ENCODE assay signal across 11 cellular contexts in the genomic region with DNA sequence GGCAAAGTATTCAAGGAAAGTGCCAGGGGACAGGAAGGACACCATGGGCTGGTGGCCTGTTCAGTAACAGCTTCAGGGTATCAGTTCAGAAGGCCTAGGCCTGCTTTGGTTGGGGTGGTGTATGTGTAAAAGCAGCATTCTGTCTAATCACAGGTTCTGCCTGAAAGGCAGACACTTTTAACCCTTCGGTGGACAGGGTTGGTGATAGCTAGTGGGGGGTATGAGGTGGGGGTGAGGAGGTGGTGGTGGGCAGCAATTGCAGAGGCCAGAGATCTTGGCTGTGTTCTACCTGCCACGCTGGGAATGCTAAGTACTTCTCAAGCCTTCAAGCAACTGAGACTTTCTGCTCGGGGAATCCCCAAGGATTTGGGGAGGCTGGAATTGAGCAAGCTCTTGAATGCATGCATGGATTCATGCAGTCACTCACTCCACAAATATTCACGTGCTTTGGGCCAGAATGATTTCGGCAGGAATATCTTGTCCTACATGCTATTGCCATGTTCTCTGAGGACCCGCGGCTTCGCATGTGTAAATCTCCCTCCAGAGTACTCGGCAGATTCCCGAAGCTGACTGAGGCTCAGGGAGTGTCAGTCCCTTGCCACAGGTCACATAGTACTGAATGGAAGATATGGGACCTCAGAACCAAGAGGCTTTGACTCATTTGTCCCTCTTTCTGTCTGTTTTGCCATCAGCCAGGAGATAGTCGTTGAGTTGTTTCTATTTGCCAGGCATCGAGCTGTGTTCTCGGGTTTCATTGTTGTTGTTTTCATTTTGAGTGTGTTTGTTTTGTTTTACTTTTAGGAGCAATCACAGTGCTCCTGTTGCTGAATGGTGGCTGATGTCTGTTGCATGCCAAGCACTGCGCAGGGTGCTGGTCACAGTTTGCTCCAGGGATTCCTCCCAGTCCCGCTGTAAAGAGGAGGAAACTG.
DNase-seq lines count a peak whose midpoint lies in the region; ATAC-seq and TF ChIP-seq lines count a peak whose summit lies in the region.
"Had no signal": no experiment of that assay in that cellular context is flagged by ENCODE, and none has a peak within 500 bp of the region (broad histone marks: within the 10 kb centered on the region; RNA-seq: fewer than 3 reads in every experiment).

No MANE protein-coding gene starts in this region.

- H3K9me3 Mint-ChIP-seq in activated CD8-positive, alpha-beta memory T cell treated with anti-CD3 and anti-CD28 coated beads, Interleukin-2, amount 10 ng/mL, durations not matched to agents 7 days and 5 days (ENCODE audit: low read depth), result no peaks in the 10 kb centered on the region
- no peaks in the 10 kb centered on the region for H3K9me3 Mint-ChIP-seq in activated T-helper 17 cell treated with anti-CD3 and anti-CD28 coated beads, Interleukin-2, amount 50 U/mL, for 72 hours
- H3K9me3 Mint-ChIP-seq: activated T-cell treated with anti-CD3 and anti-CD28 coated beads, Interleukin-2, amount 50 U/mL, for 4 hours had no signal

- no peak for DNase-seq in activated CD8-positive, alpha-beta memory T cell treated with anti-CD3 and anti-CD28 coated beads, Interleukin-2, amount 10 ng/mL, durations not matched to agents 7 days and 5 days
- DNase-seq in activated CD8-positive, alpha-beta memory T cell treated with anti-CD3 and anti-CD28 coated beads, Interleukin-2, amount 50 U/mL, for 4 hours, result no peak
- DNase-seq in right atrium auricular region (ENCODE audit: low spot score) (peak; percentile 84), suprapubic skin (ENCODE audit: low spot score in 2 of 2) (peak; percentile 84 to 85), SIG-M5 (lab: John Stamatoyannopoulos, UW) (no peak), GM10248 (ENCODE audit: extremely low spot score) (no peak)
- DNase-seq: activated T-cell treated with anti-CD3 and anti-CD28 coated beads, Interleukin-2, amount 50 U/mL, for 4 hours; NCI-H2081 treated with DMSO at 0.1 percent for 48 hours had no signal

- H3K36me3 Mint-ChIP-seq in activated CD8-positive, alpha-beta memory T cell treated with anti-CD3 and anti-CD28 coated beads, Interleukin-2, amount 10 ng/mL, durations not matched to agents 7 days and 5 days, result peaks cover 8% of the 10 kb centered on the region
- peaks cover 57% of the 10 kb centered on the region for H3K36me3 Mint-ChIP-seq in activated T-helper 17 cell treated with anti-CD3 and anti-CD28 coated beads, Interleukin-2, amount 50 U/mL, for 72 hours (ENCODE audit: low read depth)

- H3K27me3 ChIP-seq in right atrium auricular region, result no peaks in the 10 kb centered on the region
- H3K27me3 ChIP-seq in suprapubic skin, result no peaks in the 10 kb centered on the region

- H3K27ac ChIP-seq in right atrium auricular region (peak overlapping the region in 1 of 2 donors; percentile 18), suprapubic skin (peak overlapping the region; percentile 57)
- H3K27ac ChIP-seq: SK-N-MC had no signal

- H3K36me3 ChIP-seq in right atrium auricular region, result no peaks in the 10 kb centered on the region
- H3K36me3 ChIP-seq in suprapubic skin, result no peaks in the 10 kb centered on the region

- no peak overlapping the region for H3K4me3 Mint-ChIP-seq in activated CD8-positive, alpha-beta memory T cell treated with anti-CD3 and anti-CD28 coated beads, Interleukin-2, amount 10 ng/mL, durations not matched to agents 7 days and 5 days
- H3K4me3 Mint-ChIP-seq in activated T-helper 17 cell treated with anti-CD3 and anti-CD28 coated beads, Interleukin-2, amount 50 U/mL, for 72 hours, result peak overlapping the region; percentile 99
- H3K4me3 Mint-ChIP-seq: activated T-cell treated with anti-CD3 and anti-CD28 coated beads, Interleukin-2, amount 50 U/mL, for 4 hours had no signal

- H3K4me1 Mint-ChIP-seq in activated CD8-positive, alpha-beta memory T cell treated with anti-CD3 and anti-CD28 coated beads, Interleukin-2, amount 10 ng/mL, durations not matched to agents 7 days and 5 days, result peaks cover 89% of the 10 kb centered on the region
- peaks cover 76% of the 10 kb centered on the region for H3K4me1 Mint-ChIP-seq in activated T-helper 17 cell treated with anti-CD3 and anti-CD28 coated beads, Interleukin-2, amount 50 U/mL, for 72 hours

- H3K4me3 ChIP-seq in right atrium auricular region (no peak overlapping the region), suprapubic skin (no peak overlapping the region)
- H3K4me3 ChIP-seq: SK-N-MC had no signal

- POLR2A ChIA-PET in GM10248 (lab: Yijun Ruan, JAX), result interaction anchor here (0.8 kb wide), 1 partner anchor 9 kb away, joined by 3 read pairs; no protein-coding TSS in a partner anchor

- WGBS in suprapubic skin, result 40% methylated on average over 15 of the region's 15 CpGs

- no peak for TF ChIP-seq POLR2A in suprapubic skin (IDR thresholded peaks at IDR 0.05)

- no peak for ATAC-seq in activated CD8-positive, alpha-beta memory T cell treated with anti-CD3 and anti-CD28 coated beads, Interleukin-2, amount 10 ng/mL, durations not matched to agents 7 days and 5 days
- peak; percentile 55 for ATAC-seq in activated T-helper 17 cell treated with anti-CD3 and anti-CD28 coated beads, Interleukin-2, amount 50 U/mL, for 72 hours (replicated peaks)
- no peak for ATAC-seq in SK-N-SH treated with all-trans-retinoic acid at 6 μM for 48 hours
- ATAC-seq: activated T-cell treated with anti-CD3 and anti-CD28 coated beads, Interleukin-2, amount 50 U/mL, for 4 hours had no signal

- H3K27me3 Mint-ChIP-seq in activated CD8-positive, alpha-beta memory T cell treated with anti-CD3 and anti-CD28 coated beads, Interleukin-2, amount 10 ng/mL, durations not matched to agents 7 days and 5 days, result no peaks in the 10 kb centered on the region
- H3K27me3 Mint-ChIP-seq in activated T-helper 17 cell treated with anti-CD3 and anti-CD28 coated beads, Interleukin-2, amount 50 U/mL, for 72 hours, result no peaks in the 10 kb centered on the region

- peaks cover 0 to 86% of the 10 kb centered on the region in 2 donors for H3K4me1 ChIP-seq in right atrium auricular region
- H3K4me1 ChIP-seq in suprapubic skin, result peaks cover 84% of the 10 kb centered on the region

- TF ChIP-seq EP300 in suprapubic skin (IDR thresholded peaks at IDR 0.05), result no peak

- CTCF ChIA-PET in activated CD8-positive, alpha-beta memory T cell treated with anti-CD3 and anti-CD28 coated beads, Interleukin-2, amount 10 ng/mL, durations not matched to agents 7 days and 5 days (lab: Charles Lee), result interaction anchor here (0.8 to 1.6 kb wide), 4 partner anchors 10 to 109 kb away, joined by 3 to 4 read pairs (median 3); no protein-coding TSS in a partner anchor
- CTCF ChIA-PET in GM10248 (lab: Yijun Ruan, JAX), result interaction anchor here (1.5 kb wide), 1 partner anchor 17 kb away, joined by 3 read pairs; no protein-coding TSS in a partner anchor

- TF ChIP-seq CTCF in right atrium auricular region (IDR thresholded peaks at IDR 0.05), result no peak
- TF ChIP-seq CTCF in suprapubic skin (IDR thresholded peaks at IDR 0.05), result no peak
- no peak for TF ChIP-seq CTCF in GM10248 (IDR thresholded peaks at IDR 0.05; ENCODE audit: control extremely low read depth, extremely low read depth, low read depth, missing control alignments)

- H3K9me3 ChIP-seq in right atrium auricular region (no peaks in the 10 kb centered on the region), suprapubic skin (no peaks in the 10 kb centered on the region)

- peak overlapping the region; percentile 13 for H3K27ac Mint-ChIP-seq in activated CD8-positive, alpha-beta memory T cell treated with anti-CD3 and anti-CD28 coated beads, Interleukin-2, amount 10 ng/mL, durations not matched to agents 7 days and 5 days
- peak overlapping the region; percentile 99 for H3K27ac Mint-ChIP-seq in activated T-helper 17 cell treated with anti-CD3 and anti-CD28 coated beads, Interleukin-2, amount 50 U/mL, for 72 hours

TF ChIP-seq in SK-N-SH treated with all-trans-retinoic acid at 6 μM for 48 hours, 23 proteins besides CTCF, POLR2A, EP300 and RAD21:
- TF ChIP-seq GLIS3 (CRISPR knock-in tag; IDR thresholded peaks at IDR 0.05) (no peak), TOX (CRISPR knock-in tag; IDR thresholded peaks at IDR 0.05; ENCODE audit: borderline replicate concordance) (no peak), ZNF565 (CRISPR knock-in tag; conservative IDR thresholded peaks at IDR 0.05; ENCODE audit: low read depth) (no peak), ZNF8 (CRISPR knock-in tag; IDR thresholded peaks at IDR 0.05) (no peak), PPARA (CRISPR knock-in tag; IDR thresholded peaks at IDR 0.05; ENCODE audit: borderline replicate concordance) (no peak), ZFP30 (CRISPR knock-in tag; IDR thresholded peaks at IDR 0.05) (no peak), TCF4 (CRISPR knock-in tag; IDR thresholded peaks at IDR 0.05; ENCODE audit: borderline replicate concordance) (no peak), BACH2 (CRISPR knock-in tag; IDR thresholded peaks at IDR 0.05; ENCODE audit: borderline replicate concordance) (no peak), SNAI2 (CRISPR knock-in tag; IDR thresholded peaks at IDR 0.05) (no peak), ESRRG (CRISPR knock-in tag; IDR thresholded peaks at IDR 0.05) (no peak), CSDC2 (CRISPR knock-in tag; IDR thresholded peaks at IDR 0.05) (no peak)
- TF ChIP-seq, protein P1, sequence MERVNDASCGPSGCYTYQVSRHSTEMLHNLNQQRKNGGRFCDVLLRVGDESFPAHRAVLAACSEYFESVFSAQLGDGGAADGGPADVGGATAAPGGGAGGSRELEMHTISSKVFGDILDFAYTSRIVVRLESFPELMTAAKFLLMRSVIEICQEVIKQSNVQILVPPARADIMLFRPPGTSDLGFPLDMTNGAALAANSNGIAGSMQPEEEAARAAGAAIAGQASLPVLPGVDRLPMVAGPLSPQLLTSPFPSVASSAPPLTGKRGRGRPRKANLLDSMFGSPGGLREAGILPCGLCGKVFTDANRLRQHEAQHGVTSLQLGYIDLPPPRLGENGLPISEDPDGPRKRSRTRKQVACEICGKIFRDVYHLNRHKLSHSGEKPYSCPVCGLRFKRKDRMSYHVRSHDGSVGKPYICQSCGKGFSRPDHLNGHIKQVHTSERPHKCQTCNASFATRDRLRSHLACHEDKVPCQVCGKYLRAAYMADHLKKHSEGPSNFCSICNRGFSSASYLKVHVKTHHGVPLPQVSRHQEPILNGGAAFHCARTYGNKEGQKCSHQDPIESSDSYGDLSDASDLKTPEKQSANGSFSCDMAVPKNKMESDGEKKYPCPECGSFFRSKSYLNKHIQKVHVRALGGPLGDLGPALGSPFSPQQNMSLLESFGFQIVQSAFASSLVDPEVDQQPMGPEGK (CRISPR knock-in tag; IDR thresholded peaks at IDR 0.05; ENCODE audit: borderline replicate concordance), result no peak

Comparison
In these comparisons a context has a peak if more than half of its experiments do, and no peak if none do; other contexts are left out.
1. DNase-seq: peak in right atrium auricular region (single experiment) and suprapubic skin (2 of 2); none in activated CD8-positive, alpha-beta memory T cell treated with anti-CD3 and anti-CD28 coated beads, Interleukin-2, amount 10 ng/mL, durations not matched to agents 7 days and 5 days (single experiment), activated CD8-positive, alpha-beta memory T cell treated with anti-CD3 and anti-CD28 coated beads, Interleukin-2, amount 50 U/mL, for 4 hours (single experiment), SIG-M5 (single experiment) and GM10248 (single experiment).